ENCODE assay signal across 16 cellular contexts in the genomic region with DNA sequence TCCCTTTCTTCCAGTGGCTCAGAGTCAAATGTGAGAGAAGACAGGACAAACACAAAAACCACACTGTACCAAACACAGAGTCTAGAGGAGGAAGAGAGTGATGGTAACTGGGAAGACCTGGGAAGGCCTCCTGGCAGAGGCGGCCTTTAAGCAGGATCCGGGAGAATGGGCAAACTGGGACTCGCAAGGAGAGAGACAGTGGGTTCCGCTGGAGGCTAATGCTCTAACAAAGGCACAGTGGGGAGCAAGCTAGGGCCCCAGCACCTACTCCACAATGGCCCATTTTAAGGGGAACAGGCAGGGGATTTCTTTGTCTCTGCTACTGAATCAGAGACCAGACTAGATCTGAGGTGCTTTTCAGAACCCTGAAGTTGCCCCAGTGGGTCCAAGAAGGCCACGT.
"Had no signal": no experiment of that assay in that cellular context is flagged by ENCODE, and none has a peak within 500 bp of the region (broad histone marks: within the 10 kb centered on the region; RNA-seq: fewer than 3 reads in every experiment).

No MANE protein-coding gene starts in this region.

- H2AFZ ChIP-seq: hepatocyte had no signal

- FAIRE-seq: small intestine had no signal

- H3K4me3 ChIP-seq: esophagus muscularis mucosa, hepatocyte, mucosa of descending colon, ovary had no signal

- H3K4me2 ChIP-seq: hepatocyte had no signal

- H3K27me3 ChIP-seq: esophagus muscularis mucosa, hepatocyte, ovary had no signal

- H3K79me2 ChIP-seq: hepatocyte had no signal

- H3K27ac ChIP-seq: epithelial cell of prostate, esophagus muscularis mucosa, hepatocyte, ovary had no signal

- ATAC-seq: left lobe of liver; mucosa of descending colon; naive thymus-derived CD8-positive, alpha-beta T cell; right cardiac atrium had no signal

- H3K36me3 ChIP-seq: esophagus muscularis mucosa, ovary had no signal

- DNase-seq: effector memory CD4-positive, alpha-beta T cell; islet precursor cell; mammary epithelial cell; mucosa of descending colon; naive thymus-derived CD8-positive, alpha-beta T cell; nucleus accumbens; ovary; right cardiac atrium; small intestine; stimulated activated CD4-positive, alpha-beta T cell treated with anti-CD3 and anti-CD28 coated beads, Interleukin-12 subunit alpha, Interleukin-12 subunit beta, amount 100 ng/mL, for 4 hours; stimulated activated naive CD4-positive, alpha-beta T cell treated with Interleukin-2 at 50 U/mL for 16 hours; trophoblast cell had no signal
